ENCODE assay signal across 1 cellular context in the genomic region with DNA sequence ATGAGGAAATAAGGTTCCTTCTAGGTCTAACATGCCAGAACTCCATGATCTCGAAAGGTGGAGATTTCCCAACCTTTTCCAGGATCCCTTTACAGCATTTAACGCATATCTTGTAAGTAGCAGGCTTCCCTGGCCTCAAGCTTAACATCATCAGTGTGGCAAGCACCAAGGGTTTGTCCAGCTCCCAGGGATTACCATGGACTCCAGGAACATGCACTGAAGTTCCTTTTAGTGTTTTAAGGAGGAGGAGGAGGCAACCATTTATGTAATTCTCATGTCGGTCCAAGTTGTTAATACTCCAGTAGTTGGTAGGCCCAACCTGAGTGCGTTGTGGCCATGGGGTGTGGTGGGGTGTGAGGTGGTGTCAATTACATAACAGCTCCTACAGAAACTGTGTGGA.
TF ChIP-seq lines count a peak whose summit lies in the region.

No MANE protein-coding gene starts in this region.

TF ChIP-seq in K562, 482 proteins besides CTCF, POLR2A, EP300 and RAD21:
- TF ChIP-seq ADNP (tag; IDR thresholded peaks at IDR 0.05) (no peak), ZNF436 (CRISPR knock-in tag; IDR thresholded peaks at IDR 0.05) (no peak), FOXK1 (CRISPR knock-in tag; IDR thresholded peaks at IDR 0.05; ENCODE audit: borderline replicate concordance) (no peak), ZNF589 (CRISPR knock-in tag; IDR thresholded peaks at IDR 0.05; ENCODE audit: low read depth) (0 out of 2 replicates have a peak, but pooled peaks have one; percentile 14)
